ENCODE assay signal across 16 cellular contexts in genomic region chr7:131529179-131529578, GRCh38.
"Had no signal": no experiment of that assay in that cellular context is flagged by ENCODE, and none has a peak within 500 bp of the region (broad histone marks: within the 10 kb centered on the region; RNA-seq: fewer than 3 reads in every experiment).

No MANE protein-coding gene starts in this region.

- H3K4me3 ChIP-seq: ascending aorta, coronary artery, thoracic aorta had no signal

- DNase-seq: activated CD4-positive, alpha-beta T cell treated with anti-CD3 and anti-CD28 coated beads for 48 hours; activated naive CD4-positive, alpha-beta T cell treated with Interleukin-2 at 50 U/mL for 16 hours; activated naive CD8-positive, alpha-beta T cell treated with anti-CD3 and anti-CD28 coated beads, Interleukin-2, amount 50 U/mL, for 24 hours; effector memory CD4-positive, alpha-beta T cell; glutamatergic neuron; left colon; stimulated activated CD4-positive, alpha-beta T cell treated with anti-CD3 and anti-CD28 coated beads, Interleukin-4, amount 100 ng/mL, for 4 hours; stimulated activated naive CD8-positive, alpha-beta T cell treated with anti-CD3 and anti-CD28 coated beads, Interleukin-15, amount 100 ng/mL, for 72 hours; SW 1271; T1000 had no signal

- H3K27ac ChIP-seq: ascending aorta, thoracic aorta, VCaP had no signal

- H3K4me1 Mint-ChIP-seq: activated naive CD8-positive, alpha-beta T cell treated with anti-CD3 and anti-CD28 coated beads, Interleukin-2, amount 50 U/mL, for 24 hours had no signal

- H3K36me3 ChIP-seq: ascending aorta, thoracic aorta had no signal

- H3K4me3 Mint-ChIP-seq: activated naive CD8-positive, alpha-beta T cell treated with anti-CD3 and anti-CD28 coated beads, Interleukin-2, amount 50 U/mL, for 24 hours; activated T-helper 1 cell treated with anti-CD3 and anti-CD28 coated beads, Interleukin-12 subunit alpha, Interleukin-12 subunit beta, Interleukin-2, Interleukin-4 antibody, amounts not matched to agents 30 ng/mL and 10 ng/mL and 1 ng/mL, durations not matched to agents 14 hours and 24 hours and 36 hours; stimulated activated naive CD8-positive, alpha-beta T cell treated with anti-CD3 and anti-CD28 coated beads, Interleukin-15, amount 100 ng/mL, for 72 hours had no signal

- H3K4me1 ChIP-seq: ascending aorta had no signal

- H3K27ac Mint-ChIP-seq: activated naive CD8-positive, alpha-beta T cell treated with anti-CD3 and anti-CD28 coated beads, Interleukin-2, amount 50 U/mL, for 24 hours; activated T-helper 1 cell treated with anti-CD3 and anti-CD28 coated beads, Interleukin-12 subunit alpha, Interleukin-12 subunit beta, Interleukin-2, Interleukin-4 antibody, amounts not matched to agents 30 ng/mL and 10 ng/mL and 1 ng/mL, durations not matched to agents 14 hours and 24 hours and 36 hours; stimulated activated naive CD8-positive, alpha-beta T cell treated with anti-CD3 and anti-CD28 coated beads, Interleukin-15, amount 100 ng/mL, for 72 hours had no signal

- H3K9me3 Mint-ChIP-seq: activated naive CD8-positive, alpha-beta T cell treated with anti-CD3 and anti-CD28 coated beads, Interleukin-2, amount 50 U/mL, for 24 hours; activated T-helper 1 cell treated with anti-CD3 and anti-CD28 coated beads, Interleukin-12 subunit alpha, Interleukin-12 subunit beta, Interleukin-2, Interleukin-4 antibody, amounts not matched to agents 30 ng/mL and 10 ng/mL and 1 ng/mL, durations not matched to agents 14 hours and 24 hours and 36 hours; stimulated activated naive CD8-positive, alpha-beta T cell treated with anti-CD3 and anti-CD28 coated beads, Interleukin-15, amount 100 ng/mL, for 72 hours had no signal

- H3K9me3 ChIP-seq: ascending aorta, thoracic aorta had no signal

- H3K27me3 ChIP-seq: ascending aorta had no signal

- ATAC-seq: activated naive CD8-positive, alpha-beta T cell treated with anti-CD3 and anti-CD28 coated beads, Interleukin-2, amount 50 U/mL, for 24 hours; esophagus mucosa; left colon; stimulated activated naive CD8-positive, alpha-beta T cell treated with anti-CD3 and anti-CD28 coated beads, Interleukin-15, amount 100 ng/mL, for 72 hours had no signal
